Comparison of ENCODE assay signal across 8 cellular contexts in the genomic region with DNA sequence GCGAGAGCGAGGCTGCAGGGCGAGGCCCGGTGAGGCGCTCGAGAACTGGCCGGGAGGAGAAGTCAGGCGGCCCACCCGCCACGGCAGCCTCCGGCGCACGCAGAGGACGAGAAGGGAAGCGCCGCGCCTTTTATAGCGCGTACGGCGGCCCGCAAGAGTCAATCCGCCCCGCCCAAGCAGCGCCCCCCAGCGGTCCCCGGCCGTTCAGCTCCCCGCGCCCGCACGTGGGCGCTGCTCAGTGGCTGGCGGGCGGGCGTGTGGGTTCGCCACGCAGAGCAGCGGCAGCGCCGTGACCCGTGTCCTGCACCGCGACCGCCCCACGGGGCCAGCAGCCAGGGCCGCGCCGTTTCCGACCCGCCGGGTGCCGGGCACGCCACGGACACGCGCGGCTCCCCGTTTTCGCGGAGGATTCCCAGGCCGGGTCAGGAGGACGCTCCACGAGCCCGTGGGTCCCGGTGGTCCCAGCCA. TPM values are rescaled to one million over a fixed set of nuclear protein-coding genes. Genes with fewer than 3 reads are reported as not detected.
DNase-seq lines count a peak whose midpoint lies in the region; TF ChIP-seq lines count a peak whose summit lies in the region.

No MANE protein-coding gene starts in this region.

- peak overlapping the region; percentile 82 for H3K4ac ChIP-seq in trophoblast cell (ENCODE audit: low read depth, low read length)

- peak overlapping the region; percentile 45 for H2AK5ac ChIP-seq in trophoblast cell (ENCODE audit: low read length)

- in situ Hi-C loops in G401 (cut with HindIII; ENCODE audit: low sequenced_read_pairs), result no loop called here

- peak overlapping the region; percentile 11 for H2BK12ac ChIP-seq in trophoblast cell (ENCODE audit: low read length)

- H3K4me3 ChIP-seq in H7 (ENCODE audit: insufficient read depth, low read depth, low read length) (peak overlapping the region; percentile 94), MM.1S (ENCODE audit: low read length) (peak overlapping the region; percentile 80), cardiac muscle cell (peak overlapping the region; percentile 92), trophoblast cell (ENCODE audit: low read depth, low read length) (peak overlapping the region; percentile 94), tibial nerve (peak overlapping the region; percentile 64 to 95 (median 76))

- peak overlapping the region; percentile 94 for H3K14ac ChIP-seq in trophoblast cell (ENCODE audit: low read length)

- peak; percentile 62 to 99 for TF ChIP-seq EP300 in tibial nerve (IDR thresholded peaks at IDR 0.05)

- peaks cover 35% of the 10 kb centered on the region for H3F3A ChIP-seq in MM.1S (ENCODE audit: insufficient read depth, low read length)

- no peaks in the 10 kb centered on the region for H3K9me3 ChIP-seq in MM.1S (replicated peaks; ENCODE audit: insufficient read depth, low read length)
- no peaks in the 10 kb centered on the region for H3K9me3 ChIP-seq in cardiac muscle cell (ENCODE audit: low read depth)
- peaks cover 6% of the 10 kb centered on the region for H3K9me3 ChIP-seq in trophoblast cell (ENCODE audit: insufficient read depth, low read depth, low read length)
- no peaks in the 10 kb centered on the region for H3K9me3 ChIP-seq in tibial nerve

- H3K27ac ChIP-seq in MM.1S (ENCODE audit: low read length), result no peak overlapping the region
- H3K27ac ChIP-seq in cardiac muscle cell, result peak overlapping the region; percentile 32
- no peak overlapping the region for H3K27ac ChIP-seq in trophoblast cell (ENCODE audit: low read depth, low read length)
- H3K27ac ChIP-seq in tibial nerve, result peak overlapping the region in 3 of 4 donors; percentile 68 to 85 (median 76)

- peak overlapping the region; percentile 55 for H2BK5ac ChIP-seq in trophoblast cell (ENCODE audit: low read depth, low read length, poor library complexity)

- H3K36me3 ChIP-seq in H7 (replicated peaks; ENCODE audit: control insufficient read depth, insufficient read depth, low read length) (peaks cover 24% of the 10 kb centered on the region), MM.1S (replicated peaks; ENCODE audit: insufficient read depth, low read length) (peaks cover 12% of the 10 kb centered on the region), cardiac muscle cell (peaks cover 29% of the 10 kb centered on the region), trophoblast cell (ENCODE audit: control insufficient read depth in 1 of 2, insufficient read depth in 2 of 2, low read length in 2 of 2) (peaks cover 32 to 33% of the 10 kb centered on the region in 2 experiments), tibial nerve (peaks cover 0 to 37% (median 16%) of the 10 kb centered on the region in 3 donors)

- peak overlapping the region; percentile 97 for H4K12ac ChIP-seq in trophoblast cell (ENCODE audit: low read depth, low read length)

- no CpG with 5 or more reads among the region's 66 CpGs for WGBS in trophoblast cell (ENCODE audit: extremely low coverage, insufficient coverage, insufficient read length)
- WGBS in tibial nerve, 2 donors, result 0 to 1% methylated on average over 14 to 19 of the region's 66 CpGs

- peak overlapping the region; percentile 83 for H3K18ac ChIP-seq in trophoblast cell (ENCODE audit: low read length)

- H3K4me3 Mint-ChIP-seq in activated naive CD8-positive, alpha-beta T cell treated with anti-CD3 and anti-CD28 coated beads for 36 hours, result peak overlapping the region; percentile 95

- H2BK120ac ChIP-seq in trophoblast cell (ENCODE audit: insufficient read depth, low read length, poor library complexity), result peak overlapping the region; percentile 87

- H3K27ac Mint-ChIP-seq in activated naive CD8-positive, alpha-beta T cell treated with anti-CD3 and anti-CD28 coated beads for 36 hours, result peak overlapping the region; percentile 29

- H4K91ac ChIP-seq in trophoblast cell (ENCODE audit: low read depth, low read length), result peak overlapping the region; percentile 89

- DNase-seq in G401 (ENCODE audit: low spot score) (peak; percentile 72), H7 (peak; percentile 98), MM.1S (peak; percentile 82), SKM-1 (lab: John Stamatoyannopoulos, UW; ENCODE audit: unreplicated experiment) (peak; percentile 53), cardiac muscle cell (ENCODE audit: low read depth in 1 of 2, low spot score in 1 of 2) (peak; percentile 89 to 93), trophoblast cell (peak; percentile 54 to 80), tibial nerve (ENCODE audit: low spot score in 2 of 2) (peak; percentile 81 to 86)
- peak; percentile 93 for DNase-seq in activated naive CD8-positive, alpha-beta T cell treated with anti-CD3 and anti-CD28 coated beads for 36 hours

- H4K20me1 ChIP-seq in MM.1S (ENCODE audit: insufficient read depth, low read length), result peaks cover 34% of the 10 kb centered on the region

- peaks cover 19% of the 10 kb centered on the region for H3K79me1 ChIP-seq in trophoblast cell (ENCODE audit: low read length)

- H3K4me1 Mint-ChIP-seq in activated naive CD8-positive, alpha-beta T cell treated with anti-CD3 and anti-CD28 coated beads for 36 hours, result peaks cover 31% of the 10 kb centered on the region

- H2AFZ ChIP-seq in MM.1S (ENCODE audit: low read length) (peak overlapping the region; percentile 95), trophoblast cell (ENCODE audit: insufficient read depth, low read length, poor library complexity) (peak overlapping the region; percentile 89)

- peaks cover 3% of the 10 kb centered on the region for H3K27me3 Mint-ChIP-seq in activated naive CD8-positive, alpha-beta T cell treated with anti-CD3 and anti-CD28 coated beads for 36 hours

- H3K79me2 ChIP-seq in MM.1S (ENCODE audit: low read length), result peaks cover 28% of the 10 kb centered on the region
- peaks cover 12% of the 10 kb centered on the region for H3K79me2 ChIP-seq in trophoblast cell (ENCODE audit: control insufficient read depth, insufficient read depth, low read length, poor library complexity)

- H3K9ac ChIP-seq in MM.1S (ENCODE audit: low read length) (peak overlapping the region; percentile 78), trophoblast cell (ENCODE audit: low read length) (peak overlapping the region; percentile 94)

- H3K9me2 ChIP-seq in MM.1S (replicated peaks; ENCODE audit: insufficient read depth, low read length), result no peaks in the 10 kb centered on the region

- peaks cover 43% of the 10 kb centered on the region for H3K36me3 Mint-ChIP-seq in activated naive CD8-positive, alpha-beta T cell treated with anti-CD3 and anti-CD28 coated beads for 36 hours

- peak overlapping the region; percentile 99 for H3K4me2 ChIP-seq in MM.1S (ENCODE audit: low read depth, low read length)
- H3K4me2 ChIP-seq in trophoblast cell (ENCODE audit: low read length), result peak overlapping the region; percentile 93

- H3K9me3 Mint-ChIP-seq in activated naive CD8-positive, alpha-beta T cell treated with anti-CD3 and anti-CD28 coated beads for 36 hours, result no peaks in the 10 kb centered on the region

- TF ChIP-seq POLR2A in tibial nerve (IDR thresholded peaks at IDR 0.05), result peak; percentile 93 to 96

- H3K4me1 ChIP-seq in MM.1S (ENCODE audit: low read length), result peaks cover 17% of the 10 kb centered on the region
- peaks cover 13% of the 10 kb centered on the region for H3K4me1 ChIP-seq in cardiac muscle cell (ENCODE audit: low read depth)
- H3K4me1 ChIP-seq in trophoblast cell (ENCODE audit: control insufficient read depth in 1 of 2, insufficient read depth in 2 of 2, low read length in 2 of 2), result peaks cover 14 to 18% of the 10 kb centered on the region in 2 experiments
- H3K4me1 ChIP-seq in tibial nerve, result peaks cover 0 to 61% (median 25%) of the 10 kb centered on the region in 4 donors

- TF ChIP-seq CTCF in MM.1S (IDR thresholded peaks at IDR 0.05; ENCODE audit: low read length) (peak; percentile 68), cardiac muscle cell (IDR thresholded peaks at IDR 0.05; ENCODE audit: low read depth, low read length) (peak; percentile 74), tibial nerve (IDR thresholded peaks at IDR 0.05) (peak; percentile 95 to 100 (median 98))

- H4K8ac ChIP-seq in trophoblast cell (ENCODE audit: low read depth, low read length), result peak overlapping the region; percentile 94

- H3K27me3 ChIP-seq in H7 (ENCODE audit: control insufficient read depth, insufficient read depth, low read length) (no peaks in the 10 kb centered on the region; the same call in 1 of the 2 replicates), MM.1S (replicated peaks; ENCODE audit: insufficient read depth, low read length) (peaks cover 6% of the 10 kb centered on the region), cardiac muscle cell (no peaks in the 10 kb centered on the region), trophoblast cell (ENCODE audit: insufficient read depth, low read length) (no peaks in the 10 kb centered on the region), tibial nerve (no peaks in the 10 kb centered on the region)

- H3K23ac ChIP-seq in trophoblast cell (ENCODE audit: low read length), result no peak overlapping the region

RNA-seq across cellular contexts. Expression of a gene that starts 14.6 kb away (rescaled TPM):
- not detected in 2 replicates for total RNA-seq in G401 (2014; rRNA removed; shearing (Covaris generic))
- 0.76 and 1.4 TPM in 2 replicates for total RNA-seq in H7 (2014; rRNA removed; shearing (Covaris generic))
- total RNA-seq in activated naive CD8-positive, alpha-beta T cell treated with anti-CD3 and anti-CD28 coated beads for 36 hours, result 1 to 10 TPM; 5.4 to 6.1 TPM
- 0.63 TPM in 1 of 2 replicates, not detected in the other for total RNA-seq in cardiac muscle cell
- 0.25 and 0.71 TPM in 2 replicates for polyA plus RNA-seq in cardiac muscle cell
- polyA plus RNA-seq in trophoblast cell (2013), result 0.03 and 0.06 TPM in 2 replicates
- total RNA-seq in tibial nerve, result 10 to 100 TPM in 2 of 4 donors, 1 to 10 TPM in 2; 7.6 to 47.5 (median 17.4) TPM

RNA-seq across cellular contexts. Expression of a gene that starts 15.7 kb away (rescaled TPM):
- total RNA-seq in G401 (2014; rRNA removed; shearing (Covaris generic)), result 65.0 and 69.9 TPM in 2 replicates
- 57.0 and 75.7 TPM in 2 replicates for total RNA-seq in H7 (2014; rRNA removed; shearing (Covaris generic))
- under 1 TPM in 1 of 2 experiments, not detected in 1; 0.10 TPM for total RNA-seq in activated naive CD8-positive, alpha-beta T cell treated with anti-CD3 and anti-CD28 coated beads for 36 hours
- total RNA-seq in cardiac muscle cell (163 and 188 TPM in 2 replicates), tibial nerve (10 to 100 TPM in 2 of 4 donors, 1 to 10 TPM in 2; 5.4 to 37.9 (median 15.8) TPM)
- polyA plus RNA-seq in cardiac muscle cell, result 162 and 190 TPM in 2 replicates
- polyA plus RNA-seq in trophoblast cell (2013), result 29.3 and 30.2 TPM in 2 replicates

RNA-seq across cellular contexts. Expression of a gene that starts 20.2 kb away (rescaled TPM):
- not detected in 2 replicates for total RNA-seq in G401 (2014; rRNA removed; shearing (Covaris generic))
- total RNA-seq in H7 (2014; rRNA removed; shearing (Covaris generic)), result not detected in 2 replicates
- not detected for total RNA-seq in activated naive CD8-positive, alpha-beta T cell treated with anti-CD3 and anti-CD28 coated beads for 36 hours
- total RNA-seq in cardiac muscle cell (not detected in 2 replicates), tibial nerve (10 to 100 TPM; 14.2 to 70.0 (median 42.9) TPM)
- not detected in 2 replicates for polyA plus RNA-seq in cardiac muscle cell
- not detected in 2 replicates for polyA plus RNA-seq in trophoblast cell (2013)

RNA-seq across cellular contexts. Expression of a gene that starts 29.9 kb away (rescaled TPM):
- total RNA-seq in G401 (2014; rRNA removed; shearing (Covaris generic)), result not detected in 2 replicates
- total RNA-seq in H7 (2014; rRNA removed; shearing (Covaris generic)), result not detected in 2 replicates
- total RNA-seq in activated naive CD8-positive, alpha-beta T cell treated with anti-CD3 and anti-CD28 coated beads for 36 hours, result not detected
- not detected in 2 replicates for total RNA-seq in cardiac muscle cell
- 0.81 TPM in 1 of 2 replicates, not detected in the other for polyA plus RNA-seq in cardiac muscle cell
- polyA plus RNA-seq in trophoblast cell (2013), result 0.03 TPM in 1 of 2 replicates, not detected in the other
- under 1 TPM in 1 of 4 donors, not detected in 3; 0.39 TPM for total RNA-seq in tibial nerve

RNA-seq across cellular contexts. Expression of a gene that starts 36.2 kb away (rescaled TPM):
- total RNA-seq in G401 (2014; rRNA removed; shearing (Covaris generic)), result not detected in 2 replicates
- total RNA-seq in H7 (2014; rRNA removed; shearing (Covaris generic)), result 0.18 TPM in 1 of 2 replicates, not detected in the other
- not detected for total RNA-seq in activated naive CD8-positive, alpha-beta T cell treated with anti-CD3 and anti-CD28 coated beads for 36 hours
- total RNA-seq in cardiac muscle cell (0.32 and 0.77 TPM in 2 replicates), tibial nerve (not detected)
- 0.17 TPM in 1 of 2 replicates, not detected in the other for polyA plus RNA-seq in cardiac muscle cell
- 0.08 and 0.19 TPM in 2 replicates for polyA plus RNA-seq in trophoblast cell (2013)

Comparison
In these comparisons a context has a peak if more than half of its experiments do, and no peak if none do; other contexts are left out.
1. H3K27ac ChIP-seq: peak in cardiac muscle cell (single experiment) and tibial nerve (3 of 4); none in MM.1S (single experiment) and trophoblast cell (single experiment).
2. RNA of a gene that starts 15.7 kb away (total RNA-seq): 163 to 188 TPM in cardiac muscle cell, 57.0 to 75.7 TPM in H7, 65.0 to 69.9 TPM in G401 and 5.4 to 37.9 TPM in tibial nerve; 0.10 TPM in activated naive CD8-positive, alpha-beta T cell treated with anti-CD3 and anti-CD28 coated beads for 36 hours; every median in the first group is over 4 times any median in the second.
3. RNA of a gene that starts 20.2 kb away (total RNA-seq): 14.2 to 70.0 TPM in tibial nerve; not detected in G401, not detected in H7, not detected in activated naive CD8-positive, alpha-beta T cell treated with anti-CD3 and anti-CD28 coated beads for 36 hours and not detected in cardiac muscle cell; every median in the first group is over 10 times any median in the second.
4. Peak in every context shown above with its lines, with median percentiles within 50 percentile points of each other: DNase-seq, H3K4me3 ChIP-seq and CTCF ChIP-seq.